Comparison of ENCODE assay signal across 8 cellular contexts in the genomic region with DNA sequence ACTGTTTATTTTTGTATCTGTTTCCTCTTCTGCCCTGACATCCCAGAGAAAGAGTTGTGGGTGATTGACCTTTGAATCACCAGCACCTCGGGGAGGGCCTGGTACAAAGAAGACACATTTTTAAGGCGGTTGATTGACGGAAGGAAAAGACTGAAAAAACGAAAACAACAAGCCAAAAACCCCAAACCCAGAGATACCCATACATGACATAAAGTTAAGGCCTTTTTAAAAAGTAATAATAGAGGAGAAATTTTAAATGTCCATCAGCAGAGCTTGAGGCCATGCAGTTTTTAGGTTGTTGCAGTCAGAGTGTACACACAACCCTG.
DNase-seq lines count a peak whose midpoint lies in the region; ATAC-seq and TF ChIP-seq lines count a peak whose summit lies in the region.

No MANE protein-coding gene starts in this region.

- H3K36me3 Mint-ChIP-seq in nephron progenitor cell (ENCODE audit: low read depth), result peaks cover 10% of the 10 kb centered on the region

- TF ChIP-seq CTCF in BJ (IDR thresholded peaks at IDR 0.05; ENCODE audit: insufficient read depth, low read depth, low read length), result no peak
- TF ChIP-seq CTCF in dorsolateral prefrontal cortex (IDR thresholded peaks at IDR 0.05 in 54 of 56, conservative IDR thresholded peaks at IDR 0.05 in 2 of 56; ENCODE audit: low read depth in 1 of 56, partially characterized antibody in 56 of 56), result peak in 2 of 56 donors; percentile 2 to 34
- no peak for TF ChIP-seq CTCF in nephron progenitor cell (IDR thresholded peaks at IDR 0.05)

- peaks cover 3% of the 10 kb centered on the region for H3K27me3 Mint-ChIP-seq in nephron progenitor cell (ENCODE audit: low read depth, poor library complexity)

- CTCF ChIA-PET in BJ (lab: Yijun Ruan, JAX), result interaction anchor here (0.7 to 1.2 kb wide), 5 partner anchors 11 to 596 kb away, joined by 3 to 4 read pairs (median 4); a partner anchor contains a TSS

- DNase-seq in BJ (ENCODE audit: low read depth), result no peak
- DNase-seq in LoVo (ENCODE audit: low spot score), result peak; percentile 0
- no peak for DNase-seq in dorsolateral prefrontal cortex
- DNase-seq in nephron progenitor cell, result no peak
- DNase-seq in NOMO-1 treated with DMSO at 0.1 percent for 48 hours (lab: John Stamatoyannopoulos, UW; ENCODE audit: unreplicated experiment), result no peak
- no peak for DNase-seq in RKO (ENCODE audit: low spot score)

- ATAC-seq in HG02678 (IDR thresholded peaks at IDR 0.05; ENCODE audit: unreplicated experiment) (no peak), GM18868 (IDR thresholded peaks at IDR 0.05; ENCODE audit: unreplicated experiment) (no peak)

- H3K36me3 ChIP-seq in BJ (ENCODE audit: control insufficient read depth, insufficient read depth, low read length), result no peaks in the 10 kb centered on the region

- peak overlapping the region; percentile 89 for H3K4me3 Mint-ChIP-seq in nephron progenitor cell

- POLR2A ChIA-PET in BJ (lab: Charles Lee), result interaction anchor here (0.7 kb wide), 1 partner anchor 366 kb away, joined by 3 read pairs; no protein-coding TSS in a partner anchor

- peak overlapping the region; percentile 58 to 97 (median 88) for H3K27ac ChIP-seq in dorsolateral prefrontal cortex

- H3K27ac Mint-ChIP-seq in nephron progenitor cell, result peak overlapping the region; percentile 100

- 0 out of 2 replicates have a peak overlapping the region, but pooled peaks have one; percentile 4 for H3K4me3 ChIP-seq in BJ (ENCODE audit: low read depth, low read length)
- peak overlapping the region; percentile 21 to 72 (median 54) for H3K4me3 ChIP-seq in dorsolateral prefrontal cortex

- intact Hi-C loops in dorsolateral prefrontal cortex (cut with DNase I), result loop anchor here (5.0 to 10.0 kb wide), 2 partner anchors 355 to 357 kb away; a partner anchor contains a TSS

- peaks cover 35% of the 10 kb centered on the region for H3K4me1 Mint-ChIP-seq in nephron progenitor cell

- H3K9me3 Mint-ChIP-seq in nephron progenitor cell, result peaks cover 48% of the 10 kb centered on the region

- H3K27me3 ChIP-seq in BJ (ENCODE audit: control insufficient read depth, insufficient read depth, low read length), result no peaks in the 10 kb centered on the region
- peaks cover 0 to 37% (median 0%) of the 10 kb centered on the region in 45 donors for H3K27me3 ChIP-seq in dorsolateral prefrontal cortex
